ENCODE assay signal across 33 cellular contexts in genomic region chr11:18299724-18300123, GRCh38. TPM values are rescaled to one million over a fixed set of nuclear protein-coding genes. Genes with fewer than 3 reads are reported as not detected.
"Had no signal": no experiment of that assay in that cellular context is flagged by ENCODE, and none has a peak within 500 bp of the region (broad histone marks: within the 10 kb centered on the region; RNA-seq: fewer than 3 reads in every experiment).

No MANE protein-coding gene starts in this region.

- H3K27ac ChIP-seq: ascending aorta, body of pancreas, RWPE1, SJCRH30 had no signal

- H3K4me3 ChIP-seq: ascending aorta, body of pancreas, MG63, SJCRH30 had no signal

- H3K4me3 Mint-ChIP-seq: activated B cell treated with CpG ODN at 0.5 μM for 24 hours; activated CD8-positive, alpha-beta T cell treated with anti-CD3 and anti-CD28 coated beads, Interleukin-2, amount 10 ng/mL, durations not matched to agents 7 days and 5 days; activated naive CD8-positive, alpha-beta T cell treated with anti-CD3 and anti-CD28 coated beads, Interleukin-2, amount 50 U/mL, for 24 hours; T-helper 1 cell treated with Interleukin-12 subunit alpha and Interleukin-12 subunit beta and Interleukin-4 antibody, amounts not matched to agents 30 μg/mL and 1 μg/mL, for 36 hours had no signal

- ATAC-seq: activated CD8-positive, alpha-beta T cell treated with anti-CD3 and anti-CD28 coated beads, Interleukin-2, amount 10 ng/mL, durations not matched to agents 7 days and 5 days; activated naive CD4-positive, alpha-beta T cell treated with anti-CD3 and anti-CD28 coated beads, Interleukin-2, amount 50 U/mL, for 72 hours; activated naive CD8-positive, alpha-beta T cell treated with anti-CD3 and anti-CD28 coated beads, Interleukin-2, amount 50 U/mL, for 24 hours; body of pancreas; Panc1; SK-N-SH treated with all-trans-retinoic acid at 6 μM for 48 hours had no signal

- H3K27me3 ChIP-seq: ascending aorta, body of pancreas, MG63, SJCRH30 had no signal

- H3K36me3 ChIP-seq: MG63 had no signal

- H3K4me1 Mint-ChIP-seq: activated B cell treated with CpG ODN at 0.5 μM for 24 hours; activated naive CD8-positive, alpha-beta T cell treated with anti-CD3 and anti-CD28 coated beads, Interleukin-2, amount 50 U/mL, for 24 hours had no signal

- H3K27me3 Mint-ChIP-seq: activated B cell treated with CpG ODN at 0.5 μM for 24 hours; activated naive CD8-positive, alpha-beta T cell treated with anti-CD3 and anti-CD28 coated beads, Interleukin-2, amount 50 U/mL, for 24 hours had no signal

- H3K9me3 Mint-ChIP-seq: activated B cell treated with CpG ODN at 0.5 μM for 24 hours; activated naive CD4-positive, alpha-beta T cell treated with anti-CD3 and anti-CD28 coated beads, Interleukin-2, amount 50 U/mL, for 72 hours; activated naive CD8-positive, alpha-beta T cell treated with anti-CD3 and anti-CD28 coated beads, Interleukin-2, amount 50 U/mL, for 24 hours; T-helper 1 cell treated with Interleukin-12 subunit alpha and Interleukin-12 subunit beta and Interleukin-4 antibody, amounts not matched to agents 30 μg/mL and 1 μg/mL, for 36 hours had no signal

- DNase-seq: activated B cell treated with CpG ODN at 0.5 μM for 24 hours; activated CD4-positive, alpha-beta T cell treated with anti-CD3 and anti-CD28 coated beads for 1 hour; activated CD8-positive, alpha-beta memory T cell treated with anti-CD3 and anti-CD28 coated beads, Interleukin-2, amount 50 U/mL, for 48 hours; activated CD8-positive, alpha-beta T cell treated with anti-CD3 and anti-CD28 coated beads, Interleukin-2, amount 10 ng/mL, durations not matched to agents 7 days and 5 days; activated effector memory CD4-positive, alpha-beta T cell treated with anti-CD3 and anti-CD28 coated beads, Interleukin-2, amount 50 U/mL, for 16 hours; activated naive CD4-positive, alpha-beta T cell treated with Interleukin-2 at 50 U/mL for 16 hours; activated naive CD8-positive, alpha-beta T cell treated with anti-CD3 and anti-CD28 coated beads, Interleukin-2, amount 50 U/mL, for 24 hours; activated T-cell treated with anti-CD3 and anti-CD28 coated beads, Interleukin-2, amount 50 U/mL, for 1 hour; amniotic stem cell; body of pancreas; central memory CD4-positive, alpha-beta T cell; MG63; NCI-H1105; NCI-H1436; NCI-H1694 treated with DMSO at 0.1 percent for 48 hours; NCI-H2029 treated with DMSO at 0.1 percent for 48 hours; NCI-H345; NCI-H510A; NCI-H526 treated with DMSO at 0.1 percent for 48 hours; NCI-H82; OCI-M1; Right ventricle myocardium superior; SJCRH30; SW 1271; T-helper 9 cell had no signal

- H3K9me3 ChIP-seq: ascending aorta, body of pancreas, MG63, SJCRH30 had no signal

- H3K27ac Mint-ChIP-seq: activated B cell treated with CpG ODN at 0.5 μM for 24 hours; activated CD8-positive, alpha-beta T cell treated with anti-CD3 and anti-CD28 coated beads, Interleukin-2, amount 10 ng/mL, durations not matched to agents 7 days and 5 days; activated naive CD8-positive, alpha-beta T cell treated with anti-CD3 and anti-CD28 coated beads, Interleukin-2, amount 50 U/mL, for 24 hours; T-helper 1 cell treated with Interleukin-12 subunit alpha and Interleukin-12 subunit beta and Interleukin-4 antibody, amounts not matched to agents 30 μg/mL and 1 μg/mL, for 36 hours had no signal

- H3K4me1 ChIP-seq: ascending aorta, body of pancreas, SJCRH30 had no signal

RNA-seq across cellular contexts. Expression of gene SAA1, which starts 33.7 kb away (rescaled TPM):
- total RNA-seq: activated B cell treated with CpG ODN at 0.5 μM for 24 hours; activated CD8-positive, alpha-beta T cell treated with anti-CD3 and anti-CD28 coated beads, Interleukin-2, amount 10 ng/mL, durations not matched to agents 7 days and 5 days; activated naive CD4-positive, alpha-beta T cell treated with anti-CD3 and anti-CD28 coated beads, Interleukin-2, amount 50 U/mL, for 72 hours; chondrocyte; SJCRH30 had no signal

RNA-seq across cellular contexts. Expression of gene SAA2, which starts 51.3 kb away (rescaled TPM):
- total RNA-seq: activated CD8-positive, alpha-beta T cell treated with anti-CD3 and anti-CD28 coated beads, Interleukin-2, amount 10 ng/mL, durations not matched to agents 7 days and 5 days; activated naive CD4-positive, alpha-beta T cell treated with anti-CD3 and anti-CD28 coated beads, Interleukin-2, amount 50 U/mL, for 72 hours; bronchial epithelial cell; chondrocyte; SJCRH30 had no signal
